ENCODE assay signal across 1 cellular context in the genomic region with DNA sequence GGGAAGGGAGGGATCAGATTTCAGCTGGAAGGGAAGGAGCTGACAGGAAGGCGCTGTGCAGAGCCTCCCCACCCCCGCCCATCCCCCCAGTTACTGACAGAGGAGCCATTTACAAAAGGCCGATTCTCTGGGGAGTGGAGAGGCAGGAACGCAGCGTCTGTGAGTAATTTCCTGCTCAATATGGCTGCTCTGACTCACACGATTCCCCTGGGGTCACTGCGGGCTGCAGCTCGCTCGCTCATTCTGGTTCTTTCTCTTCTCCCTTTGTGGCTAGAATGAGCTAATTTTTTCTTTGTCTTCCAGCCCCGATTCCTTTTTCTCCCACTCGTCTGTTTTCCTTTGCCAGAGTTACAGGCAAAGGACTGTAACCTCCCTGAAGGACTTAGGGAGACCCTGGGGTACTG.
TF ChIP-seq lines count a peak whose summit lies in the region.

No MANE protein-coding gene starts in this region.

TF ChIP-seq in GM12878, 131 proteins besides CTCF, POLR2A, EP300 and RAD21 (continued from another document and continues in another):
- TF ChIP-seq, protein P1, sequence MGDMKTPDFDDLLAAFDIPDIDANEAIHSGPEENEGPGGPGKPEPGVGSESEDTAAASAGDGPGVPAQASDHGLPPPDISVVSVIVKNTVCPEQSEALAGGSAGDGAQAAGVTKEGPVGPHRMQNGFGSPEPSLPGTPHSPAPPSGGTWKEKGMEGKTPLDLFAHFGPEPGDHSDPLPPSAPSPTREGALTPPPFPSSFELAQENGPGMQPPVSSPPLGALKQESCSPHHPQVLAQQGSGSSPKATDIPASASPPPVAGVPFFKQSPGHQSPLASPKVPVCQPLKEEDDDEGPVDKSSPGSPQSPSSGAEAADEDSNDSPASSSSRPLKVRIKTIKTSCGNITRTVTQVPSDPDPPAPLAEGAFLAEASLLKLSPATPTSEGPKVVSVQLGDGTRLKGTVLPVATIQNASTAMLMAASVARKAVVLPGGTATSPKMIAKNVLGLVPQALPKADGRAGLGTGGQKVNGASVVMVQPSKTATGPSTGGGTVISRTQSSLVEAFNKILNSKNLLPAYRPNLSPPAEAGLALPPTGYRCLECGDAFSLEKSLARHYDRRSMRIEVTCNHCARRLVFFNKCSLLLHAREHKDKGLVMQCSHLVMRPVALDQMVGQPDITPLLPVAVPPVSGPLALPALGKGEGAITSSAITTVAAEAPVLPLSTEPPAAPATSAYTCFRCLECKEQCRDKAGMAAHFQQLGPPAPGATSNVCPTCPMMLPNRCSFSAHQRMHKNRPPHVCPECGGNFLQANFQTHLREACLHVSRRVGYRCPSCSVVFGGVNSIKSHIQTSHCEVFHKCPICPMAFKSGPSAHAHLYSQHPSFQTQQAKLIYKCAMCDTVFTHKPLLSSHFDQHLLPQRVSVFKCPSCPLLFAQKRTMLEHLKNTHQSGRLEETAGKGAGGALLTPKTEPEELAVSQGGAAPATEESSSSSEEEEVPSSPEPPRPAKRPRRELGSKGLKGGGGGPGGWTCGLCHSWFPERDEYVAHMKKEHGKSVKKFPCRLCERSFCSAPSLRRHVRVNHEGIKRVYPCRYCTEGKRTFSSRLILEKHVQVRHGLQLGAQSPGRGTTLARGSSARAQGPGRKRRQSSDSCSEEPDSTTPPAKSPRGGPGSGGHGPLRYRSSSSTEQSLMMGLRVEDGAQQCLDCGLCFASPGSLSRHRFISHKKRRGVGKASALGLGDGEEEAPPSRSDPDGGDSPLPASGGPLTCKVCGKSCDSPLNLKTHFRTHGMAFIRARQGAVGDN (IDR thresholded peaks at IDR 0.05): peak; percentile 83
- TF ChIP-seq CEBPZ (IDR thresholded peaks at IDR 0.05; ENCODE audit: low read depth, low read length) (no peak), JUNB (IDR thresholded peaks at IDR 0.05) (peak; percentile 97), REST (IDR thresholded peaks at IDR 0.05; ENCODE audit: low read depth, low read length) (peak; percentile 36; the same call in 1 of the 2 replicates), ESRRA (IDR thresholded peaks at IDR 0.05; ENCODE audit: low read length) (no peak), ZZZ3 (IDR thresholded peaks at IDR 0.05; ENCODE audit: control insufficient read depth, insufficient read length, low read depth) (no peak), EGR1 (IDR thresholded peaks at IDR 0.05; ENCODE audit: borderline replicate concordance in 1 of 2, low read depth in 2 of 2, low read length in 2 of 2) (no peak), SKIL (IDR thresholded peaks at IDR 0.05; ENCODE audit: low read depth, poor library complexity, severe bottlenecking) (peak; percentile 91), BCL3 (IDR thresholded peaks at IDR 0.05; ENCODE audit: borderline replicate concordance, insufficient read depth, low read depth, low read length, poor library complexity, severe bottlenecking) (peak; percentile 96), TCF7 (IDR thresholded peaks at IDR 0.05; ENCODE audit: borderline replicate concordance) (peak; percentile 66), RAD51 (IDR thresholded peaks at IDR 0.05) (no peak), MAX (IDR thresholded peaks at IDR 0.05; ENCODE audit: low read depth, low read length) (no peak), KAT2A (conservative IDR thresholded peaks at IDR 0.05; ENCODE audit: control insufficient read depth, low read depth, low read length) (no peak), CHD2 (IDR thresholded peaks at IDR 0.05; ENCODE audit: borderline replicate concordance, low read depth, low read length) (peak; percentile 93), JUND (IDR thresholded peaks at IDR 0.05; ENCODE audit: low read depth, low read length) (peak; percentile 93; the same call in 1 of the 2 replicates), ATF7 (IDR thresholded peaks at IDR 0.05; ENCODE audit: low read depth) (peak; percentile 97), FOXM1 (IDR thresholded peaks at IDR 0.05; ENCODE audit: low read depth, low read length) (peak; percentile 87; the same call in 1 of the 2 replicates), E2F8 (IDR thresholded peaks at IDR 0.05; ENCODE audit: low read depth, partially characterized antibody) (no peak), GABPA (IDR thresholded peaks at IDR 0.05; ENCODE audit: low read depth) (0 out of 2 replicates have a peak, but pooled peaks have one; percentile 62), ZNF207 (IDR thresholded peaks at IDR 0.05; ENCODE audit: borderline replicate concordance) (no peak), SMARCA5 (IDR thresholded peaks at IDR 0.05) (no peak)
- TF ChIP-seq, protein P2, sequence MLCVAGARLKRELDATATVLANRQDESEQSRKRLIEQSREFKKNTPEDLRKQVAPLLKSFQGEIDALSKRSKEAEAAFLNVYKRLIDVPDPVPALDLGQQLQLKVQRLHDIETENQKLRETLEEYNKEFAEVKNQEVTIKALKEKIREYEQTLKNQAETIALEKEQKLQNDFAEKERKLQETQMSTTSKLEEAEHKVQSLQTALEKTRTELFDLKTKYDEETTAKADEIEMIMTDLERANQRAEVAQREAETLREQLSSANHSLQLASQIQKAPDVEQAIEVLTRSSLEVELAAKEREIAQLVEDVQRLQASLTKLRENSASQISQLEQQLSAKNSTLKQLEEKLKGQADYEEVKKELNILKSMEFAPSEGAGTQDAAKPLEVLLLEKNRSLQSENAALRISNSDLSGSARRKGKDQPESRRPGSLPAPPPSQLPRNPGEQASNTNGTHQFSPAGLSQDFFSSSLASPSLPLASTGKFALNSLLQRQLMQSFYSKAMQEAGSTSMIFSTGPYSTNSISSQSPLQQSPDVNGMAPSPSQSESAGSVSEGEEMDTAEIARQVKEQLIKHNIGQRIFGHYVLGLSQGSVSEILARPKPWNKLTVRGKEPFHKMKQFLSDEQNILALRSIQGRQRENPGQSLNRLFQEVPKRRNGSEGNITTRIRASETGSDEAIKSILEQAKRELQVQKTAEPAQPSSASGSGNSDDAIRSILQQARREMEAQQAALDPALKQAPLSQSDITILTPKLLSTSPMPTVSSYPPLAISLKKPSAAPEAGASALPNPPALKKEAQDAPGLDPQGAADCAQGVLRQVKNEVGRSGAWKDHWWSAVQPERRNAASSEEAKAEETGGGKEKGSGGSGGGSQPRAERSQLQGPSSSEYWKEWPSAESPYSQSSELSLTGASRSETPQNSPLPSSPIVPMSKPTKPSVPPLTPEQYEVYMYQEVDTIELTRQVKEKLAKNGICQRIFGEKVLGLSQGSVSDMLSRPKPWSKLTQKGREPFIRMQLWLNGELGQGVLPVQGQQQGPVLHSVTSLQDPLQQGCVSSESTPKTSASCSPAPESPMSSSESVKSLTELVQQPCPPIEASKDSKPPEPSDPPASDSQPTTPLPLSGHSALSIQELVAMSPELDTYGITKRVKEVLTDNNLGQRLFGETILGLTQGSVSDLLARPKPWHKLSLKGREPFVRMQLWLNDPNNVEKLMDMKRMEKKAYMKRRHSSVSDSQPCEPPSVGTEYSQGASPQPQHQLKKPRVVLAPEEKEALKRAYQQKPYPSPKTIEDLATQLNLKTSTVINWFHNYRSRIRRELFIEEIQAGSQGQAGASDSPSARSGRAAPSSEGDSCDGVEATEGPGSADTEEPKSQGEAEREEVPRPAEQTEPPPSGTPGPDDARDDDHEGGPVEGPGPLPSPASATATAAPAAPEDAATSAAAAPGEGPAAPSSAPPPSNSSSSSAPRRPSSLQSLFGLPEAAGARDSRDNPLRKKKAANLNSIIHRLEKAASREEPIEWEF (IDR thresholded peaks at IDR 0.05; ENCODE audit: insufficient replicate concordance, low read depth, low read length): peak; percentile 82
- TF ChIP-seq, protein P3, sequence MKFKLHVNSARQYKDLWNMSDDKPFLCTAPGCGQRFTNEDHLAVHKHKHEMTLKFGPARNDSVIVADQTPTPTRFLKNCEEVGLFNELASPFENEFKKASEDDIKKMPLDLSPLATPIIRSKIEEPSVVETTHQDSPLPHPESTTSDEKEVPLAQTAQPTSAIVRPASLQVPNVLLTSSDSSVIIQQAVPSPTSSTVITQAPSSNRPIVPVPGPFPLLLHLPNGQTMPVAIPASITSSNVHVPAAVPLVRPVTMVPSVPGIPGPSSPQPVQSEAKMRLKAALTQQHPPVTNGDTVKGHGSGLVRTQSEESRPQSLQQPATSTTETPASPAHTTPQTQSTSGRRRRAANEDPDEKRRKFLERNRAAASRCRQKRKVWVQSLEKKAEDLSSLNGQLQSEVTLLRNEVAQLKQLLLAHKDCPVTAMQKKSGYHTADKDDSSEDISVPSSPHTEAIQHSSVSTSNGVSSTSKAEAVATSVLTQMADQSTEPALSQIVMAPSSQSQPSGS (IDR thresholded peaks at IDR 0.05; ENCODE audit: low read length): peak; percentile 93
